In genomic region chr21:44930543-44930981, GRCh38 we compare ENCODE assay signal across 9 cellular contexts.
A peak's percentile ranks its signal among the peaks of the same experiment; 100 is the strongest.
DNase-seq lines count a peak whose midpoint lies in the region; FAIRE-seq lines count a peak whose summit lies in the region.
"Had no signal": no experiment of that assay in that cellular context is flagged by ENCODE, and none has a peak within 500 bp of the region (broad histone marks: within the 10 kb centered on the region; RNA-seq: fewer than 3 reads in every experiment).

No MANE protein-coding gene starts in this region.

- DNase-seq in NCI-H345 (lab: John Stamatoyannopoulos, UW): peak; percentile 16
- no peak for DNase-seq in NCI-H345 treated with DMSO at 0.1 percent for 48 hours (lab: John Stamatoyannopoulos, UW; ENCODE audit: unreplicated experiment)
- peak; percentile 82 for DNase-seq in activated CD8-positive, alpha-beta memory T cell treated with anti-CD3 and anti-CD28 coated beads for 24 hours
- peak; percentile 52 for DNase-seq in hepatic stellate cell (ENCODE audit: low spot score)
- peak; percentile 53 for DNase-seq in stimulated activated naive CD4-positive, alpha-beta T cell treated with Interleukin-2 at 50 U/mL for 16 hours (lab: John Stamatoyannopoulos, UW)
- DNase-seq in LoVo (ENCODE audit: low spot score): no peak
- DNase-seq in NCI-H1694 (lab: John Stamatoyannopoulos, UW): no peak
- DNase-seq in urothelium cell line (ENCODE audit: low spot score): no peak

- FAIRE-seq in urothelium cell line (lab: Jason Lieb, UNC): no peak
- FAIRE-seq: A204.1 had no signal

Comparison
In these comparisons a context has a peak if more than half of its experiments do, and no peak if none do; other contexts are left out.
1. DNase-seq: peak in NCI-H345 (single experiment), activated CD8-positive, alpha-beta memory T cell treated with anti-CD3 and anti-CD28 coated beads for 24 hours (single experiment), hepatic stellate cell (single experiment) and stimulated activated naive CD4-positive, alpha-beta T cell treated with Interleukin-2 at 50 U/mL for 16 hours (single experiment); none in NCI-H345 treated with DMSO at 0.1 percent for 48 hours (single experiment), LoVo (single experiment), NCI-H1694 (single experiment) and urothelium cell line (single experiment).